In genomic region chr17:21201302-21201602, GRCh38 we compare ENCODE assay signal across 17 cellular contexts. TPM values are rescaled to one million over a fixed set of nuclear protein-coding genes. Genes with fewer than 3 reads are reported as not detected.
DNase-seq lines count a peak whose midpoint lies in the region; ATAC-seq, FAIRE-seq and TF ChIP-seq lines count a peak whose summit lies in the region.
"Had no signal": no experiment of that assay in that cellular context is flagged by ENCODE, and none has a peak within 500 bp of the region (broad histone marks: within the 10 kb centered on the region; RNA-seq: fewer than 3 reads in every experiment).

No MANE protein-coding gene starts in this region.

- no peak overlapping the region for H3K4me3 ChIP-seq in CD4-positive, CD25-positive, alpha-beta regulatory T cell (ENCODE audit: low read depth, low read length)
- no peak overlapping the region for H3K4me3 ChIP-seq in bronchial epithelial cell (ENCODE audit: low read depth, low read length)
- H3K4me3 ChIP-seq: BLaER1 treated with 17β-estradiol and CSF1 and Interleukin-3, amounts not matched to agents 10 nM and 100 nM; esophagus muscularis mucosa had no signal

- H3K27me3 Mint-ChIP-seq in CD4-positive, CD25-positive, alpha-beta regulatory T cell = no peaks in the 10 kb centered on the region
- H3K27me3 Mint-ChIP-seq: activated CD4-positive, alpha-beta memory T cell treated with anti-CD3 and anti-CD28 coated beads, Interleukin-2, amount 10 ng/mL, durations not matched to agents 7 days and 5 days had no signal

- peaks cover 22% of the 10 kb centered on the region for H3K36me3 Mint-ChIP-seq in CD4-positive, CD25-positive, alpha-beta regulatory T cell

- DNase-seq in CD4-positive, CD25-positive, alpha-beta regulatory T cell = no peak
- DNase-seq in NCI-H1105 (lab: John Stamatoyannopoulos, UW) (peak; percentile 26), bronchial epithelial cell (ENCODE audit: low read depth) (peak; percentile 38), kidney tubule cell (ENCODE audit: low spot score) (peak; percentile 14)
- DNase-seq: activated CD4-positive, alpha-beta memory T cell treated with anti-CD3 and anti-CD28 coated beads, Interleukin-2, amount 10 ng/mL, durations not matched to agents 7 days and 5 days; activated gamma-delta T cell treated with Interleukin-2 at 50 U/mL for 16 hours; central memory CD4-positive, alpha-beta T cell; Kasumi-1; stimulated activated naive CD4-positive, alpha-beta T cell had no signal

- H3K36me3 ChIP-seq in CD4-positive, CD25-positive, alpha-beta regulatory T cell (ENCODE audit: control insufficient read depth, insufficient read depth, low read length) = peaks cover 36% of the 10 kb centered on the region
- peaks cover 11% of the 10 kb centered on the region for H3K36me3 ChIP-seq in bronchial epithelial cell (ENCODE audit: control insufficient read depth, insufficient read depth, low read length)

- FAIRE-seq in bronchial epithelial cell (lab: Jason Lieb, UNC) = no peak

- H3K27me3 ChIP-seq in CD4-positive, CD25-positive, alpha-beta regulatory T cell (ENCODE audit: control insufficient read depth, insufficient read depth, low read length) = no peaks in the 10 kb centered on the region
- H3K27me3 ChIP-seq in bronchial epithelial cell (ENCODE audit: control insufficient read depth, insufficient read depth, low read length) = no peaks in the 10 kb centered on the region
- H3K27me3 ChIP-seq: BLaER1 treated with 17β-estradiol and CSF1 and Interleukin-3, amounts not matched to agents 10 nM and 100 nM; esophagus muscularis mucosa had no signal

- peaks cover 4% of the 10 kb centered on the region for H3K4me1 ChIP-seq in CD4-positive, CD25-positive, alpha-beta regulatory T cell (ENCODE audit: control insufficient read depth, insufficient read depth, low read length, poor library complexity, severe bottlenecking)

- peaks cover 0 to 40% (median 21%) of the 10 kb centered on the region in 4 donors for H3K4me1 Mint-ChIP-seq in CD4-positive, CD25-positive, alpha-beta regulatory T cell

- ATAC-seq in CD4-positive, CD25-positive, alpha-beta regulatory T cell (ENCODE audit: low read depth in 2 of 2) = no peak
- ATAC-seq in HG03045 (IDR thresholded peaks at IDR 0.05; ENCODE audit: unreplicated experiment) (no peak), GM21737 (IDR thresholded peaks at IDR 0.05; ENCODE audit: unreplicated experiment) (no peak), HG03025 (IDR thresholded peaks at IDR 0.05; ENCODE audit: low FRiP score, unreplicated experiment) (no peak), GM21825 (IDR thresholded peaks at IDR 0.05; ENCODE audit: unreplicated experiment) (no peak)
- ATAC-seq: Panc1 had no signal

- TF ChIP-seq CTCF in bronchial epithelial cell (IDR thresholded peaks at IDR 0.05; ENCODE audit: insufficient read depth, low read length, severe bottlenecking) = no peak

- peak overlapping the region; percentile 45 to 82 (median 51) for H3K27ac Mint-ChIP-seq in CD4-positive, CD25-positive, alpha-beta regulatory T cell
- H3K27ac Mint-ChIP-seq: activated CD4-positive, alpha-beta memory T cell treated with anti-CD3 and anti-CD28 coated beads, Interleukin-2, amount 10 ng/mL, durations not matched to agents 7 days and 5 days; T-helper 2 cell treated with Interferon-gamma antibody and Interleukin-4, amounts not matched to agents 5 μg/mL and 100 μg/mL, for 36 hours had no signal

- H3K9me3 Mint-ChIP-seq in CD4-positive, CD25-positive, alpha-beta regulatory T cell = no peaks in the 10 kb centered on the region
- H3K9me3 Mint-ChIP-seq: activated CD4-positive, alpha-beta memory T cell treated with anti-CD3 and anti-CD28 coated beads, Interleukin-2, amount 10 ng/mL, durations not matched to agents 7 days and 5 days; T-helper 2 cell treated with Interferon-gamma antibody and Interleukin-4, amounts not matched to agents 5 μg/mL and 100 μg/mL, for 36 hours had no signal

- no peaks in the 10 kb centered on the region for H3K9me3 ChIP-seq in CD4-positive, CD25-positive, alpha-beta regulatory T cell (ENCODE audit: control insufficient read depth in 2 of 2, low read length in 2 of 2)
- H3K9me3 ChIP-seq: BLaER1 treated with 17β-estradiol and CSF1 and Interleukin-3, amounts not matched to agents 10 nM and 100 nM; esophagus muscularis mucosa had no signal

- H3K27ac ChIP-seq in CD4-positive, CD25-positive, alpha-beta regulatory T cell (ENCODE audit: insufficient read depth, low read length, poor library complexity, severe bottlenecking) = no peak overlapping the region
- H3K27ac ChIP-seq: BLaER1 treated with 17β-estradiol and CSF1 and Interleukin-3, amounts not matched to agents 10 nM and 100 nM; esophagus muscularis mucosa had no signal

- H3K4me3 Mint-ChIP-seq in CD4-positive, CD25-positive, alpha-beta regulatory T cell = peak overlapping the region in 1 of 4 donors; percentile 24
- H3K4me3 Mint-ChIP-seq: activated CD4-positive, alpha-beta memory T cell treated with anti-CD3 and anti-CD28 coated beads, Interleukin-2, amount 10 ng/mL, durations not matched to agents 7 days and 5 days; T-helper 2 cell treated with Interferon-gamma antibody and Interleukin-4, amounts not matched to agents 5 μg/mL and 100 μg/mL, for 36 hours had no signal

RNA-seq across cellular contexts. Expression of gene TMEM11, which starts 12.7 kb away (rescaled TPM):
- total RNA-seq in CD4-positive, CD25-positive, alpha-beta regulatory T cell = 16.1 TPM
- polyA plus RNA-seq in CD4-positive, CD25-positive, alpha-beta regulatory T cell = 10 to 100 TPM; 30.8 to 50.3 (median 45.6) TPM
- total RNA-seq in bronchial epithelial cell = 15.8 and 23.8 TPM in 2 replicates

RNA-seq across cellular contexts. Expression of gene NATD1, which starts 52.0 kb away (rescaled TPM):
- total RNA-seq in CD4-positive, CD25-positive, alpha-beta regulatory T cell = 12.7 TPM
- 1 to 10 TPM; 2.8 to 4.6 (median 2.8) TPM for polyA plus RNA-seq in CD4-positive, CD25-positive, alpha-beta regulatory T cell
- total RNA-seq in bronchial epithelial cell = 0.53 and 0.77 TPM in 2 replicates

Comparison
In these comparisons a context has a peak if more than half of its experiments do, and no peak if none do; other contexts are left out.
1. DNase-seq: peak in NCI-H1105 (single experiment), bronchial epithelial cell (single experiment) and kidney tubule cell (single experiment); none in CD4-positive, CD25-positive, alpha-beta regulatory T cell (0 of 3).